ENCODE assay signal across 19 cellular contexts in genomic region chr12:88413561-88414095, GRCh38.
DNase-seq lines count a peak whose midpoint lies in the region; ATAC-seq, FAIRE-seq and TF ChIP-seq lines count a peak whose summit lies in the region.
"Had no signal": no experiment of that assay in that cellular context is flagged by ENCODE, and none has a peak within 500 bp of the region (broad histone marks: within the 10 kb centered on the region; RNA-seq: fewer than 3 reads in every experiment).

No MANE protein-coding gene starts in this region.

- H3K27ac ChIP-seq in GM23248, result no peak overlapping the region
- no peak overlapping the region for H3K27ac ChIP-seq in astrocyte (ENCODE audit: low read depth, low read length)
- H3K27ac ChIP-seq: BLaER1 treated with 17β-estradiol and CSF1 and Interleukin-3, amounts not matched to agents 10 nM and 100 nM had no signal

- H4K20me1 ChIP-seq in GM23248 (ENCODE audit: insufficient read depth) (no peaks in the 10 kb centered on the region), astrocyte (ENCODE audit: insufficient read depth, low read length) (no peaks in the 10 kb centered on the region)
- H4K20me1 ChIP-seq: BLaER1 treated with 17β-estradiol and CSF1 and Interleukin-3, amounts not matched to agents 10 nM and 100 nM had no signal

- DNase-seq in DMS53 (lab: John Stamatoyannopoulos, UW) (peak; percentile 44), DMS53 treated with DMSO at 0.1 percent for 48 hours (lab: John Stamatoyannopoulos, UW; ENCODE audit: unreplicated experiment) (no peak), GM23248 (no peak), astrocyte (ENCODE audit: low read depth) (no peak), globus pallidus (ENCODE audit: low spot score) (no peak)
- no peak for DNase-seq in stimulated activated naive CD4-positive, alpha-beta T cell treated with Interleukin-2 at 50 U/mL for 16 hours (lab: John Stamatoyannopoulos, UW)
- DNase-seq: 8988T; Calu3; CD4-positive, alpha-beta T cell; DMS 273 treated with DMSO at 0.1 percent for 48 hours; DMS79 treated with DMSO at 0.1 percent for 48 hours; EL; H7 had no signal

- peaks cover 37% of the 10 kb centered on the region for H3F3A ChIP-seq in GM23248 (ENCODE audit: insufficient read depth)

- 0 out of 2 replicates have a peak overlapping the region, but pooled peaks have one; percentile 9 for H3K4me3 ChIP-seq in GM23248
- H3K4me3 ChIP-seq in astrocyte (ENCODE audit: insufficient read depth, low read depth, low read length), result no peak overlapping the region
- H3K4me3 ChIP-seq in neuron (ENCODE audit: low read length), result no peak overlapping the region
- H3K4me3 ChIP-seq: BLaER1 treated with 17β-estradiol and CSF1 and Interleukin-3, amounts not matched to agents 10 nM and 100 nM; GM23338 had no signal

- no peaks in the 10 kb centered on the region for H3K9me3 ChIP-seq in GM23248 (ENCODE audit: low read depth)
- H3K9me3 ChIP-seq in astrocyte (ENCODE audit: insufficient read depth, low read depth, low read length), result no peaks in the 10 kb centered on the region
- H3K9me3 ChIP-seq in neuron (ENCODE audit: low read length), result no peaks in the 10 kb centered on the region
- H3K9me3 ChIP-seq: BLaER1 treated with 17β-estradiol and CSF1 and Interleukin-3, amounts not matched to agents 10 nM and 100 nM had no signal

- H3K36me3 Mint-ChIP-seq in astrocyte (ENCODE audit: low read depth, unreplicated experiment), result no peaks in the 10 kb centered on the region

- TF ChIP-seq CTCF in astrocyte (IDR thresholded peaks at IDR 0.05; ENCODE audit: insufficient read depth, low read depth, low read length), result no peak

- peak overlapping the region; percentile 99 for H3K4me2 ChIP-seq in GM23248 (ENCODE audit: unreplicated experiment)
- H3K4me2 ChIP-seq in astrocyte (ENCODE audit: low read length), result no peak overlapping the region
- H3K4me2 ChIP-seq: BLaER1 treated with 17β-estradiol and CSF1 and Interleukin-3, amounts not matched to agents 10 nM and 100 nM; GM23338 had no signal

- in situ Hi-C loops in GM23248 (cut with MboI), result no loop called here

- H3K4me1 ChIP-seq in GM23248 (ENCODE audit: insufficient read depth), result peaks cover 52% of the 10 kb centered on the region
- no peaks in the 10 kb centered on the region for H3K4me1 ChIP-seq in astrocyte (ENCODE audit: insufficient read depth, low read length)
- peaks cover 12% of the 10 kb centered on the region for H3K4me1 ChIP-seq in neuron (ENCODE audit: insufficient read depth, low read length)

- H3K9ac ChIP-seq in GM23248, result no peak overlapping the region; the same call in 1 of the 2 replicates
- no peak overlapping the region for H3K9ac ChIP-seq in astrocyte (ENCODE audit: low read length)
- H3K9ac ChIP-seq: BLaER1 treated with 17β-estradiol and CSF1 and Interleukin-3, amounts not matched to agents 10 nM and 100 nM had no signal

- ATAC-seq in HG02588 (IDR thresholded peaks at IDR 0.05; ENCODE audit: unreplicated experiment), result no peak
- ATAC-seq: GM23338 had no signal

- H3K79me2 ChIP-seq in GM23248 (ENCODE audit: insufficient read depth) (peaks cover 100% of the 10 kb centered on the region), astrocyte (ENCODE audit: insufficient read depth, low read length) (peaks cover 2% of the 10 kb centered on the region)

- no peaks in the 10 kb centered on the region for H3K36me3 ChIP-seq in GM23248 (ENCODE audit: low read depth)
- H3K36me3 ChIP-seq in astrocyte (ENCODE audit: insufficient read depth, low read length), result no peaks in the 10 kb centered on the region
- no peaks in the 10 kb centered on the region for H3K36me3 ChIP-seq in neuron (ENCODE audit: insufficient read depth, low read length)
- H3K36me3 ChIP-seq: BLaER1 treated with 17β-estradiol and CSF1 and Interleukin-3, amounts not matched to agents 10 nM and 100 nM had no signal

- WGBS in GM23248 (ENCODE audit: low coverage in 1 of 2, low lambda C conversion rate in 2 of 2, missing lambda C conversion rate in 2 of 2), 2 experiments, result 4 to 6% methylated on average over 3 of the region's 3 CpGs

- no peaks in the 10 kb centered on the region for H3K27me3 ChIP-seq in GM23248 (replicated peaks; ENCODE audit: insufficient read depth)
- H3K27me3 ChIP-seq in astrocyte (ENCODE audit: insufficient read depth, low read length), result no peaks in the 10 kb centered on the region
- no peaks in the 10 kb centered on the region for H3K27me3 ChIP-seq in neuron (ENCODE audit: insufficient read depth, low read length)
- H3K27me3 ChIP-seq: BLaER1 treated with 17β-estradiol and CSF1 and Interleukin-3, amounts not matched to agents 10 nM and 100 nM had no signal

- H3K27me3 Mint-ChIP-seq in astrocyte (ENCODE audit: low read depth, unreplicated experiment), result no peaks in the 10 kb centered on the region
- H3K27me3 Mint-ChIP-seq: CD4-positive, alpha-beta T cell had no signal

- no peaks in the 10 kb centered on the region for H3K9me3 Mint-ChIP-seq in astrocyte (ENCODE audit: unreplicated experiment)
- H3K9me3 Mint-ChIP-seq: CD4-positive, alpha-beta T cell; GM23338 had no signal

- H2AFZ ChIP-seq in GM23248 (no peak overlapping the region), astrocyte (ENCODE audit: low read depth, low read length) (no peak overlapping the region), neuron (ENCODE audit: low read depth, low read length) (peak overlapping the region; percentile 9)
- H2AFZ ChIP-seq: GM23338 had no signal

- peak; percentile 20 for FAIRE-seq in astrocyte (lab: Jason Lieb, UNC)
- FAIRE-seq: G401.6, GM12891 had no signal

- no peak overlapping the region for H3K27ac Mint-ChIP-seq in astrocyte (ENCODE audit: unreplicated experiment)
- H3K27ac Mint-ChIP-seq: CD4-positive, alpha-beta T cell had no signal

- H3K9me2 ChIP-seq in GM23248 (ENCODE audit: insufficient read depth), result no peaks in the 10 kb centered on the region

- no peak overlapping the region for H3K4me3 Mint-ChIP-seq in astrocyte (ENCODE audit: unreplicated experiment)
- H3K4me3 Mint-ChIP-seq: CD4-positive, alpha-beta T cell; GM23338 had no signal

- peaks cover 5% of the 10 kb centered on the region for H3K4me1 Mint-ChIP-seq in astrocyte (ENCODE audit: low read depth, unreplicated experiment)
